ENCODE assay signal across 1 cellular context in the genomic region with DNA sequence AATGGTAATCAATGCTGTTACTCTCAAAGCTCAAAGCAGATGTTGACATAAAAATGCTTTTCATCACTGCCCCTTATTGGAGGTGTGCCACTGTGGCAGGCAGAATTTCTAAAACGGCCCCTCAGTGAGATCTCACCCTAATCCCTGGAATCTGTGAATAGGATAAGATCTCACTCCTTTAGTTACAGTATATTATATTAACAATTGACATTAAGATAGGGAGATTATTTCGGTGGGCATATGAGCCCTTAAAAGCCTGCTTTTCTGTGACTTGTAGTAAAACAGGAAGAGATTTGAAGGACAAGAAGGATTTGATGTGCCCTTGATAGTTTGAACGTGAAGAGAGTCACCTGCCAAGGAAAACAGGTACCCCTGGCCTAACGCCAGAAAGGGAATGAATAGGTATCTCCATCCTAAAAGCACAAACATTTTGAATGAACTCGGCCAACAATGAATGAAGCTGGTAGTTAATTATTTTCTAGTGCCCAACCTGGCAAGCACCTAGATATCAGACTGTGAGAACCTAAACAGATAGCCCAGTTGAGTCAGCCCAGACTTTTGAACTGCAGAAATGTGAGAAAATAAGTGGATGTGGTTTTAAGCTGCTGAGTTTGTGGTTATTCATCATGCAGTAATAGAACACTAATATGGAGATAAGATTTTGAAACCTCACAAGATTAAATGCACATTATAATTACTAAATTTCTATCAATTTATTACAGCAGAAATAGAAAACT.
TF ChIP-seq lines count a peak whose summit lies in the region.

No MANE protein-coding gene starts in this region.

TF ChIP-seq in GM12878, 131 proteins besides CTCF, POLR2A, EP300 and RAD21 (continued from another document):
- TF ChIP-seq, protein P1, sequence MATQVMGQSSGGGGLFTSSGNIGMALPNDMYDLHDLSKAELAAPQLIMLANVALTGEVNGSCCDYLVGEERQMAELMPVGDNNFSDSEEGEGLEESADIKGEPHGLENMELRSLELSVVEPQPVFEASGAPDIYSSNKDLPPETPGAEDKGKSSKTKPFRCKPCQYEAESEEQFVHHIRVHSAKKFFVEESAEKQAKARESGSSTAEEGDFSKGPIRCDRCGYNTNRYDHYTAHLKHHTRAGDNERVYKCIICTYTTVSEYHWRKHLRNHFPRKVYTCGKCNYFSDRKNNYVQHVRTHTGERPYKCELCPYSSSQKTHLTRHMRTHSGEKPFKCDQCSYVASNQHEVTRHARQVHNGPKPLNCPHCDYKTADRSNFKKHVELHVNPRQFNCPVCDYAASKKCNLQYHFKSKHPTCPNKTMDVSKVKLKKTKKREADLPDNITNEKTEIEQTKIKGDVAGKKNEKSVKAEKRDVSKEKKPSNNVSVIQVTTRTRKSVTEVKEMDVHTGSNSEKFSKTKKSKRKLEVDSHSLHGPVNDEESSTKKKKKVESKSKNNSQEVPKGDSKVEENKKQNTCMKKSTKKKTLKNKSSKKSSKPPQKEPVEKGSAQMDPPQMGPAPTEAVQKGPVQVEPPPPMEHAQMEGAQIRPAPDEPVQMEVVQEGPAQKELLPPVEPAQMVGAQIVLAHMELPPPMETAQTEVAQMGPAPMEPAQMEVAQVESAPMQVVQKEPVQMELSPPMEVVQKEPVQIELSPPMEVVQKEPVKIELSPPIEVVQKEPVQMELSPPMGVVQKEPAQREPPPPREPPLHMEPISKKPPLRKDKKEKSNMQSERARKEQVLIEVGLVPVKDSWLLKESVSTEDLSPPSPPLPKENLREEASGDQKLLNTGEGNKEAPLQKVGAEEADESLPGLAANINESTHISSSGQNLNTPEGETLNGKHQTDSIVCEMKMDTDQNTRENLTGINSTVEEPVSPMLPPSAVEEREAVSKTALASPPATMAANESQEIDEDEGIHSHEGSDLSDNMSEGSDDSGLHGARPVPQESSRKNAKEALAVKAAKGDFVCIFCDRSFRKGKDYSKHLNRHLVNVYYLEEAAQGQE (IDR thresholded peaks at IDR 0.05; ENCODE audit: low read depth, low read length): no peak
- TF ChIP-seq, protein P2, sequence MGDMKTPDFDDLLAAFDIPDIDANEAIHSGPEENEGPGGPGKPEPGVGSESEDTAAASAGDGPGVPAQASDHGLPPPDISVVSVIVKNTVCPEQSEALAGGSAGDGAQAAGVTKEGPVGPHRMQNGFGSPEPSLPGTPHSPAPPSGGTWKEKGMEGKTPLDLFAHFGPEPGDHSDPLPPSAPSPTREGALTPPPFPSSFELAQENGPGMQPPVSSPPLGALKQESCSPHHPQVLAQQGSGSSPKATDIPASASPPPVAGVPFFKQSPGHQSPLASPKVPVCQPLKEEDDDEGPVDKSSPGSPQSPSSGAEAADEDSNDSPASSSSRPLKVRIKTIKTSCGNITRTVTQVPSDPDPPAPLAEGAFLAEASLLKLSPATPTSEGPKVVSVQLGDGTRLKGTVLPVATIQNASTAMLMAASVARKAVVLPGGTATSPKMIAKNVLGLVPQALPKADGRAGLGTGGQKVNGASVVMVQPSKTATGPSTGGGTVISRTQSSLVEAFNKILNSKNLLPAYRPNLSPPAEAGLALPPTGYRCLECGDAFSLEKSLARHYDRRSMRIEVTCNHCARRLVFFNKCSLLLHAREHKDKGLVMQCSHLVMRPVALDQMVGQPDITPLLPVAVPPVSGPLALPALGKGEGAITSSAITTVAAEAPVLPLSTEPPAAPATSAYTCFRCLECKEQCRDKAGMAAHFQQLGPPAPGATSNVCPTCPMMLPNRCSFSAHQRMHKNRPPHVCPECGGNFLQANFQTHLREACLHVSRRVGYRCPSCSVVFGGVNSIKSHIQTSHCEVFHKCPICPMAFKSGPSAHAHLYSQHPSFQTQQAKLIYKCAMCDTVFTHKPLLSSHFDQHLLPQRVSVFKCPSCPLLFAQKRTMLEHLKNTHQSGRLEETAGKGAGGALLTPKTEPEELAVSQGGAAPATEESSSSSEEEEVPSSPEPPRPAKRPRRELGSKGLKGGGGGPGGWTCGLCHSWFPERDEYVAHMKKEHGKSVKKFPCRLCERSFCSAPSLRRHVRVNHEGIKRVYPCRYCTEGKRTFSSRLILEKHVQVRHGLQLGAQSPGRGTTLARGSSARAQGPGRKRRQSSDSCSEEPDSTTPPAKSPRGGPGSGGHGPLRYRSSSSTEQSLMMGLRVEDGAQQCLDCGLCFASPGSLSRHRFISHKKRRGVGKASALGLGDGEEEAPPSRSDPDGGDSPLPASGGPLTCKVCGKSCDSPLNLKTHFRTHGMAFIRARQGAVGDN (IDR thresholded peaks at IDR 0.05): 0 out of 2 replicates have a peak, but pooled peaks have one; percentile 11
- TF ChIP-seq BHLHE40 (IDR thresholded peaks at IDR 0.05; ENCODE audit: borderline replicate concordance in 1 of 2, low read depth in 2 of 2, low read length in 1 of 2): peak; percentile 62 to 69; a peak in 3 of 4 replicates
- TF ChIP-seq, protein P3, sequence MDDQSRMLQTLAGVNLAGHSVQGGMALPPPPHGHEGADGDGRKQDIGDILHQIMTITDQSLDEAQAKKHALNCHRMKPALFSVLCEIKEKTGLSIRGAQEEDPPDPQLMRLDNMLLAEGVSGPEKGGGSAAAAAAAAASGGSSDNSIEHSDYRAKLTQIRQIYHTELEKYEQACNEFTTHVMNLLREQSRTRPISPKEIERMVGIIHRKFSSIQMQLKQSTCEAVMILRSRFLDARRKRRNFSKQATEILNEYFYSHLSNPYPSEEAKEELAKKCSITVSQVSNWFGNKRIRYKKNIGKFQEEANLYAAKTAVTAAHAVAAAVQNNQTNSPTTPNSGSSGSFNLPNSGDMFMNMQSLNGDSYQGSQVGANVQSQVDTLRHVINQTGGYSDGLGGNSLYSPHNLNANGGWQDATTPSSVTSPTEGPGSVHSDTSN (IDR thresholded peaks at IDR 0.05; ENCODE audit: insufficient replicate concordance, low read depth, low read length): no peak
- TF ChIP-seq BCL11A (IDR thresholded peaks at IDR 0.05; ENCODE audit: low read depth, low read length): peak; percentile 55; the same call in 1 of the 2 replicates
- no peak for TF ChIP-seq ZNF622 (IDR thresholded peaks at IDR 0.05)
- TF ChIP-seq, protein P4, sequence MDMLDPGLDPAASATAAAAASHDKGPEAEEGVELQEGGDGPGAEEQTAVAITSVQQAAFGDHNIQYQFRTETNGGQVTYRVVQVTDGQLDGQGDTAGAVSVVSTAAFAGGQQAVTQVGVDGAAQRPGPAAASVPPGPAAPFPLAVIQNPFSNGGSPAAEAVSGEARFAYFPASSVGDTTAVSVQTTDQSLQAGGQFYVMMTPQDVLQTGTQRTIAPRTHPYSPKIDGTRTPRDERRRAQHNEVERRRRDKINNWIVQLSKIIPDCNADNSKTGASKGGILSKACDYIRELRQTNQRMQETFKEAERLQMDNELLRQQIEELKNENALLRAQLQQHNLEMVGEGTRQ (IDR thresholded peaks at IDR 0.05; ENCODE audit: borderline replicate concordance, low read depth, low read length): no peak
- peak in 1 of 2 experiments; percentile 25; a peak in 3 of 4 replicates for TF ChIP-seq IKZF2 (IDR thresholded peaks at IDR 0.05)
- peak; percentile 63; the same call in 1 of the 2 replicates for TF ChIP-seq ATF7 (IDR thresholded peaks at IDR 0.05; ENCODE audit: low read depth)
- TF ChIP-seq KLF5 (IDR thresholded peaks at IDR 0.05; ENCODE audit: partially characterized antibody): no peak
- TF ChIP-seq JUNB (IDR thresholded peaks at IDR 0.05): no peak
- TF ChIP-seq, protein P5, sequence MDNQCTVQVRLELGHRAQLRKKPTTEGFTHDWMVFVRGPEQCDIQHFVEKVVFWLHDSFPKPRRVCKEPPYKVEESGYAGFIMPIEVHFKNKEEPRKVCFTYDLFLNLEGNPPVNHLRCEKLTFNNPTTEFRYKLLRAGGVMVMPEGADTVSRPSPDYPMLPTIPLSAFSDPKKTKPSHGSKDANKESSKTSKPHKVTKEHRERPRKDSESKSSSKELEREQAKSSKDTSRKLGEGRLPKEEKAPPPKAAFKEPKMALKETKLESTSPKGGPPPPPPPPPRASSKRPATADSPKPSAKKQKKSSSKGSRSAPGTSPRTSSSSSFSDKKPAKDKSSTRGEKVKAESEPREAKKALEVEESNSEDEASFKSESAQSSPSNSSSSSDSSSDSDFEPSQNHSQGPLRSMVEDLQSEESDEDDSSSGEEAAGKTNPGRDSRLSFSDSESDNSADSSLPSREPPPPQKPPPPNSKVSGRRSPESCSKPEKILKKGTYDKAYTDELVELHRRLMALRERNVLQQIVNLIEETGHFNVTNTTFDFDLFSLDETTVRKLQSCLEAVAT (IDR thresholded peaks at IDR 0.05): peak; percentile 82
- TF ChIP-seq SIN3A (IDR thresholded peaks at IDR 0.05; ENCODE audit: low read depth, low read length): 0 out of 2 replicates have a peak, but pooled peaks have one; percentile 32
- TF ChIP-seq, protein P6, sequence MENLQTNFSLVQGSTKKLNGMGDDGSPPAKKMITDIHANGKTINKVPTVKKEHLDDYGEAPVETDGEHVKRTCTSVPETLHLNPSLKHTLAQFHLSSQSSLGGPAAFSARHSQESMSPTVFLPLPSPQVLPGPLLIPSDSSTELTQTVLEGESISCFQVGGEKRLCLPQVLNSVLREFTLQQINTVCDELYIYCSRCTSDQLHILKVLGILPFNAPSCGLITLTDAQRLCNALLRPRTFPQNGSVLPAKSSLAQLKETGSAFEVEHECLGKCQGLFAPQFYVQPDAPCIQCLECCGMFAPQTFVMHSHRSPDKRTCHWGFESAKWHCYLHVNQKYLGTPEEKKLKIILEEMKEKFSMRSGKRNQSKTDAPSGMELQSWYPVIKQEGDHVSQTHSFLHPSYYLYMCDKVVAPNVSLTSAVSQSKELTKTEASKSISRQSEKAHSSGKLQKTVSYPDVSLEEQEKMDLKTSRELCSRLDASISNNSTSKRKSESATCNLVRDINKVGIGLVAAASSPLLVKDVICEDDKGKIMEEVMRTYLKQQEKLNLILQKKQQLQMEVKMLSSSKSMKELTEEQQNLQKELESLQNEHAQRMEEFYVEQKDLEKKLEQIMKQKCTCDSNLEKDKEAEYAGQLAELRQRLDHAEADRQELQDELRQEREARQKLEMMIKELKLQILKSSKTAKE (IDR thresholded peaks at IDR 0.05; ENCODE audit: low read depth, poor library complexity, severe bottlenecking): peak; percentile 47
- TF ChIP-seq MTA2 (IDR thresholded peaks at IDR 0.05; ENCODE audit: low read depth): peak; percentile 96
- TF ChIP-seq, protein P7, sequence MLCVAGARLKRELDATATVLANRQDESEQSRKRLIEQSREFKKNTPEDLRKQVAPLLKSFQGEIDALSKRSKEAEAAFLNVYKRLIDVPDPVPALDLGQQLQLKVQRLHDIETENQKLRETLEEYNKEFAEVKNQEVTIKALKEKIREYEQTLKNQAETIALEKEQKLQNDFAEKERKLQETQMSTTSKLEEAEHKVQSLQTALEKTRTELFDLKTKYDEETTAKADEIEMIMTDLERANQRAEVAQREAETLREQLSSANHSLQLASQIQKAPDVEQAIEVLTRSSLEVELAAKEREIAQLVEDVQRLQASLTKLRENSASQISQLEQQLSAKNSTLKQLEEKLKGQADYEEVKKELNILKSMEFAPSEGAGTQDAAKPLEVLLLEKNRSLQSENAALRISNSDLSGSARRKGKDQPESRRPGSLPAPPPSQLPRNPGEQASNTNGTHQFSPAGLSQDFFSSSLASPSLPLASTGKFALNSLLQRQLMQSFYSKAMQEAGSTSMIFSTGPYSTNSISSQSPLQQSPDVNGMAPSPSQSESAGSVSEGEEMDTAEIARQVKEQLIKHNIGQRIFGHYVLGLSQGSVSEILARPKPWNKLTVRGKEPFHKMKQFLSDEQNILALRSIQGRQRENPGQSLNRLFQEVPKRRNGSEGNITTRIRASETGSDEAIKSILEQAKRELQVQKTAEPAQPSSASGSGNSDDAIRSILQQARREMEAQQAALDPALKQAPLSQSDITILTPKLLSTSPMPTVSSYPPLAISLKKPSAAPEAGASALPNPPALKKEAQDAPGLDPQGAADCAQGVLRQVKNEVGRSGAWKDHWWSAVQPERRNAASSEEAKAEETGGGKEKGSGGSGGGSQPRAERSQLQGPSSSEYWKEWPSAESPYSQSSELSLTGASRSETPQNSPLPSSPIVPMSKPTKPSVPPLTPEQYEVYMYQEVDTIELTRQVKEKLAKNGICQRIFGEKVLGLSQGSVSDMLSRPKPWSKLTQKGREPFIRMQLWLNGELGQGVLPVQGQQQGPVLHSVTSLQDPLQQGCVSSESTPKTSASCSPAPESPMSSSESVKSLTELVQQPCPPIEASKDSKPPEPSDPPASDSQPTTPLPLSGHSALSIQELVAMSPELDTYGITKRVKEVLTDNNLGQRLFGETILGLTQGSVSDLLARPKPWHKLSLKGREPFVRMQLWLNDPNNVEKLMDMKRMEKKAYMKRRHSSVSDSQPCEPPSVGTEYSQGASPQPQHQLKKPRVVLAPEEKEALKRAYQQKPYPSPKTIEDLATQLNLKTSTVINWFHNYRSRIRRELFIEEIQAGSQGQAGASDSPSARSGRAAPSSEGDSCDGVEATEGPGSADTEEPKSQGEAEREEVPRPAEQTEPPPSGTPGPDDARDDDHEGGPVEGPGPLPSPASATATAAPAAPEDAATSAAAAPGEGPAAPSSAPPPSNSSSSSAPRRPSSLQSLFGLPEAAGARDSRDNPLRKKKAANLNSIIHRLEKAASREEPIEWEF (IDR thresholded peaks at IDR 0.05; ENCODE audit: insufficient replicate concordance, low read depth, low read length): peak; percentile 69
- TF ChIP-seq BMI1 (IDR thresholded peaks at IDR 0.05; ENCODE audit: borderline replicate concordance): peak; percentile 41; the same call in 1 of the 2 replicates
- peak; percentile 79; the same call in 1 of the 2 replicates for TF ChIP-seq DPF2 (IDR thresholded peaks at IDR 0.05)
- TF ChIP-seq FOXM1 (IDR thresholded peaks at IDR 0.05; ENCODE audit: low read depth, low read length): no peak
- no peak for TF ChIP-seq CBFB (IDR thresholded peaks at IDR 0.05; ENCODE audit: low read depth)
- no peak for TF ChIP-seq IRF4 (IDR thresholded peaks at IDR 0.05; ENCODE audit: low read depth, low read length)
- peak; percentile 7; the same call in 1 of the 2 replicates for TF ChIP-seq ZNF24 (IDR thresholded peaks at IDR 0.05)
- TF ChIP-seq NR2F1 (conservative IDR thresholded peaks at IDR 0.05): peak; percentile 40
- no peak for TF ChIP-seq PML (IDR thresholded peaks at IDR 0.05; ENCODE audit: low read length)
- TF ChIP-seq, protein P8, sequence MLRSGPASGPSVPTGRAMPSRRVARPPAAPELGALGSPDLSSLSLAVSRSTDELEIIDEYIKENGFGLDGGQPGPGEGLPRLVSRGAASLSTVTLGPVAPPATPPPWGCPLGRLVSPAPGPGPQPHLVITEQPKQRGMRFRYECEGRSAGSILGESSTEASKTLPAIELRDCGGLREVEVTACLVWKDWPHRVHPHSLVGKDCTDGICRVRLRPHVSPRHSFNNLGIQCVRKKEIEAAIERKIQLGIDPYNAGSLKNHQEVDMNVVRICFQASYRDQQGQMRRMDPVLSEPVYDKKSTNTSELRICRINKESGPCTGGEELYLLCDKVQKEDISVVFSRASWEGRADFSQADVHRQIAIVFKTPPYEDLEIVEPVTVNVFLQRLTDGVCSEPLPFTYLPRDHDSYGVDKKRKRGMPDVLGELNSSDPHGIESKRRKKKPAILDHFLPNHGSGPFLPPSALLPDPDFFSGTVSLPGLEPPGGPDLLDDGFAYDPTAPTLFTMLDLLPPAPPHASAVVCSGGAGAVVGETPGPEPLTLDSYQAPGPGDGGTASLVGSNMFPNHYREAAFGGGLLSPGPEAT (IDR thresholded peaks at IDR 0.05; ENCODE audit: low read depth): peak; percentile 43; the same call in 1 of the 2 replicates
- peak; percentile 30 for TF ChIP-seq SMAD1 (IDR thresholded peaks at IDR 0.05; ENCODE audit: low read depth, partially characterized antibody)
